In genomic region chr7:32115831-32116230, GRCh38 we compare ENCODE assay signal across 23 cellular contexts. TPM values are rescaled to one million over a fixed set of nuclear protein-coding genes. Genes with fewer than 3 reads are reported as not detected.
DNase-seq lines count a peak whose midpoint lies in the region; ATAC-seq, FAIRE-seq and TF ChIP-seq lines count a peak whose summit lies in the region.
"Had no signal": no experiment of that assay in that cellular context is flagged by ENCODE, and none has a peak within 500 bp of the region (broad histone marks: within the 10 kb centered on the region; RNA-seq: fewer than 3 reads in every experiment).

No MANE protein-coding gene starts in this region.

- peak; percentile 19; the same call in 2 of the 3 replicates for ATAC-seq in SK-N-SH treated with all-trans-retinoic acid at 6 μM for 48 hours
- ATAC-seq in natural killer cell = no peak
- ATAC-seq: heart right ventricle, T-helper 17 cell had no signal

- no peak for TF ChIP-seq CTCF in natural killer cell (IDR thresholded peaks at IDR 0.05)

- TF ChIP-seq POLR2A in H54 (IDR thresholded peaks at IDR 0.05; ENCODE audit: low read depth, low read length) = no peak

- H3K27me3 Mint-ChIP-seq in natural killer cell (ENCODE audit: low read depth in 2 of 2) = peaks cover 0 to 3% of the 10 kb centered on the region in 2 donors
- H3K27me3 Mint-ChIP-seq: activated naive CD8-positive, alpha-beta T cell treated with anti-CD3 and anti-CD28 coated beads, Interleukin-2, amount 10 ng/mL, durations not matched to agents 7 days and 5 days; T-helper 17 cell had no signal

- intact Hi-C loops in natural killer cell (cut with micrococcal nuclease) = no loop called here

- peaks cover 3% of the 10 kb centered on the region for H3K36me3 Mint-ChIP-seq in natural killer cell
- H3K36me3 Mint-ChIP-seq: activated naive CD8-positive, alpha-beta T cell treated with anti-CD3 and anti-CD28 coated beads, Interleukin-2, amount 10 ng/mL, durations not matched to agents 7 days and 5 days; CD8-positive, alpha-beta memory T cell; neural progenitor cell; type B pancreatic cell had no signal

- peaks cover 4 to 10% of the 10 kb centered on the region in 2 donors for H3K9me3 Mint-ChIP-seq in natural killer cell

- H3K4me1 Mint-ChIP-seq in natural killer cell = no peaks in the 10 kb centered on the region
- H3K4me1 Mint-ChIP-seq: activated naive CD8-positive, alpha-beta T cell treated with anti-CD3 and anti-CD28 coated beads, Interleukin-2, amount 10 ng/mL, durations not matched to agents 7 days and 5 days; CD8-positive, alpha-beta memory T cell; neural progenitor cell; T-helper 17 cell had no signal

- DNase-seq in AG08395 (ENCODE audit: low spot score) = peak; percentile 47
- peak; percentile 47 for DNase-seq in H54 (ENCODE audit: insufficient read length, low spot score)
- peak; percentile 49 for DNase-seq in glomerular visceral epithelial cell (ENCODE audit: extremely low spot score)
- no peak for DNase-seq in natural killer cell
- no peak for DNase-seq in NCI-H2196 (lab: John Stamatoyannopoulos, UW; ENCODE audit: unreplicated experiment)
- DNase-seq in DMS53 (lab: John Stamatoyannopoulos, UW) = no peak
- no peak for DNase-seq in OCI-M2 (lab: John Stamatoyannopoulos, UW; ENCODE audit: unreplicated experiment)
- DNase-seq: activated CD8-positive, alpha-beta memory T cell treated with anti-CD3 and anti-CD28 coated beads for 24 hours; activated naive CD8-positive, alpha-beta T cell treated with anti-CD3 and anti-CD28 coated beads, Interleukin-2, amount 10 ng/mL, durations not matched to agents 7 days and 5 days; CD8-positive, alpha-beta memory T cell; heart right ventricle; islet precursor cell; NCI-H1436; stimulated activated naive CD4-positive, alpha-beta T cell treated with Interleukin-2 at 50 U/mL for 16 hours; T-helper 17 cell had no signal

- FAIRE-seq in H54 (lab: Jason Lieb, UNC) = peak; percentile 81
- FAIRE-seq: GM12892 had no signal

- H3K4me3 Mint-ChIP-seq in natural killer cell = no peak overlapping the region
- H3K4me3 Mint-ChIP-seq: activated naive CD8-positive, alpha-beta T cell treated with anti-CD3 and anti-CD28 coated beads, Interleukin-2, amount 10 ng/mL, durations not matched to agents 7 days and 5 days; activated T-helper 1 cell treated with anti-CD3 and anti-CD28 coated beads, Interleukin-12 subunit alpha, Interleukin-12 subunit beta, Interleukin-2, Interleukin-4 antibody, amounts not matched to agents 30 ng/mL and 10 ng/mL and 1 ng/mL, durations not matched to agents 14 hours and 24 hours and 36 hours; CD8-positive, alpha-beta memory T cell; neural progenitor cell; T-helper 17 cell; type B pancreatic cell had no signal

- H3K27ac Mint-ChIP-seq in natural killer cell = no peak overlapping the region
- H3K27ac Mint-ChIP-seq: activated naive CD8-positive, alpha-beta T cell treated with anti-CD3 and anti-CD28 coated beads, Interleukin-2, amount 10 ng/mL, durations not matched to agents 7 days and 5 days; activated T-helper 1 cell treated with anti-CD3 and anti-CD28 coated beads, Interleukin-12 subunit alpha, Interleukin-12 subunit beta, Interleukin-2, Interleukin-4 antibody, amounts not matched to agents 30 ng/mL and 10 ng/mL and 1 ng/mL, durations not matched to agents 14 hours and 24 hours and 36 hours; CD8-positive, alpha-beta memory T cell; neural progenitor cell; T-helper 17 cell; type B pancreatic cell had no signal

TF ChIP-seq in SK-N-SH treated with all-trans-retinoic acid at 6 μM for 48 hours, 23 proteins besides CTCF, POLR2A, EP300 and RAD21:
- TF ChIP-seq BACH2 (CRISPR knock-in tag; IDR thresholded peaks at IDR 0.05; ENCODE audit: borderline replicate concordance) (no peak), OSR1 (CRISPR knock-in tag; IDR thresholded peaks at IDR 0.05) (no peak), PPARA (CRISPR knock-in tag; IDR thresholded peaks at IDR 0.05; ENCODE audit: borderline replicate concordance) (no peak), TCF4 (CRISPR knock-in tag; IDR thresholded peaks at IDR 0.05; ENCODE audit: borderline replicate concordance) (no peak), ZNF70 (CRISPR knock-in tag; IDR thresholded peaks at IDR 0.05) (no peak), ZC3H10 (CRISPR knock-in tag; IDR thresholded peaks at IDR 0.05) (no peak), PATZ1 (CRISPR knock-in tag; IDR thresholded peaks at IDR 0.05; ENCODE audit: borderline replicate concordance) (no peak), ZNF8 (CRISPR knock-in tag; IDR thresholded peaks at IDR 0.05) (no peak), ISL1 (CRISPR knock-in tag; IDR thresholded peaks at IDR 0.05) (no peak), ZNF565 (CRISPR knock-in tag; conservative IDR thresholded peaks at IDR 0.05; ENCODE audit: low read depth) (no peak), TOX (CRISPR knock-in tag; IDR thresholded peaks at IDR 0.05; ENCODE audit: borderline replicate concordance) (no peak), RARB (CRISPR knock-in tag; IDR thresholded peaks at IDR 0.05) (no peak), ESRRG (CRISPR knock-in tag; IDR thresholded peaks at IDR 0.05) (no peak), CSDC2 (CRISPR knock-in tag; IDR thresholded peaks at IDR 0.05) (no peak), ARNTL (CRISPR knock-in tag; IDR thresholded peaks at IDR 0.05; ENCODE audit: borderline replicate concordance, low read depth) (no peak), TSHZ2 (CRISPR knock-in tag; IDR thresholded peaks at IDR 0.05) (no peak)

RNA-seq across cellular contexts. Expression of gene PDE1C, which starts 45.6 kb away (rescaled TPM):
- not detected for total RNA-seq in natural killer cell
- total RNA-seq: A673; activated naive CD8-positive, alpha-beta T cell treated with anti-CD3 and anti-CD28 coated beads, Interleukin-2, amount 10 ng/mL, durations not matched to agents 7 days and 5 days; activated T-helper 1 cell treated with anti-CD3 and anti-CD28 coated beads, Interleukin-12 subunit alpha, Interleukin-12 subunit beta, Interleukin-2, Interleukin-4 antibody, amounts not matched to agents 30 ng/mL and 10 ng/mL and 1 ng/mL, durations not matched to agents 14 hours and 24 hours and 36 hours; CD8-positive, alpha-beta memory T cell; G401; LHCN-M2; T-helper 17 cell had no signal

Comparison
In these comparisons a context has a peak if more than half of its experiments do, and no peak if none do; other contexts are left out.
1. DNase-seq: peak in AG08395 (single experiment), H54 (single experiment) and glomerular visceral epithelial cell (single experiment); none in natural killer cell (single experiment), NCI-H2196 (single experiment), DMS53 (single experiment) and OCI-M2 (single experiment).